Comparison of ENCODE assay signal across 15 cellular contexts in genomic region chr11:111737180-111737876, GRCh38. TPM values are rescaled to one million over a fixed set of nuclear protein-coding genes. Genes with fewer than 3 reads are reported as not detected.
DNase-seq lines count a peak whose midpoint lies in the region; ATAC-seq, FAIRE-seq and TF ChIP-seq lines count a peak whose summit lies in the region.
"Had no signal": no experiment of that assay in that cellular context is flagged by ENCODE, and none has a peak within 500 bp of the region (broad histone marks: within the 10 kb centered on the region; RNA-seq: fewer than 3 reads in every experiment).

No MANE protein-coding gene starts in this region.

- H3K36me3 ChIP-seq in heart left ventricle (peaks cover 0 to 39% (median 24%) of the 10 kb centered on the region in 9 donors), fibroblast of lung (ENCODE audit: control insufficient read depth, insufficient read depth, low read length) (peaks cover 13% of the 10 kb centered on the region), pancreas (peaks cover 0 to 18% (median 10%) of the 10 kb centered on the region in 3 donors), upper lobe of right lung (peaks cover 20% of the 10 kb centered on the region)

- TF ChIP-seq CTCF in heart left ventricle (IDR thresholded peaks at IDR 0.05) (no peak), fibroblast of lung (conservative IDR thresholded peaks at IDR 0.05 in 1 of 2, IDR thresholded peaks at IDR 0.05 in 1 of 2; ENCODE audit: low read depth in 1 of 2, low read length in 2 of 2) (no peak), pancreas (IDR thresholded peaks at IDR 0.05) (no peak), upper lobe of right lung (IDR thresholded peaks at IDR 0.05) (no peak)

- H3K4me2 ChIP-seq in fibroblast of lung (ENCODE audit: extremely low read depth, insufficient read depth, low read length): no peak overlapping the region
- H3K4me2 ChIP-seq: KMS-11 had no signal

- intact Hi-C loops in heart left ventricle (cut with DNase I) (no loop called here), left ventricle myocardium superior (cut with micrococcal nuclease) (no loop called here), pancreas (cut with DNase I) (no loop called here), upper lobe of right lung (cut with DNase I) (no loop called here)

- peaks cover 2 to 71% (median 61%) of the 10 kb centered on the region in 12 donors for H3K4me1 ChIP-seq in heart left ventricle
- H3K4me1 ChIP-seq in fibroblast of lung (ENCODE audit: control insufficient read depth, extremely low read depth, insufficient read depth, low read length): peaks cover 55% of the 10 kb centered on the region
- peaks cover 18 to 39% (median 34%) of the 10 kb centered on the region in 3 donors for H3K4me1 ChIP-seq in pancreas
- peaks cover 51% of the 10 kb centered on the region for H3K4me1 ChIP-seq in upper lobe of right lung

- POLR2A ChIA-PET in T-cell (lab: Charles Lee): interaction anchor here in 1 of 2 donors (0.7 kb wide), 1 partner anchor 29 kb away, joined by 3 read pairs; the partner anchor contains the start of gene PPP2R1B

- H3K27ac Mint-ChIP-seq in T-cell: no peak overlapping the region

- H3K27me3 ChIP-seq in heart left ventricle (no peaks in the 10 kb centered on the region), fibroblast of lung (ENCODE audit: control insufficient read depth, insufficient read depth, low read length) (no peaks in the 10 kb centered on the region), pancreas (no peaks in the 10 kb centered on the region), upper lobe of right lung (no peaks in the 10 kb centered on the region)

- no peaks in the 10 kb centered on the region for H3K27me3 Mint-ChIP-seq in T-cell

- no peak for FAIRE-seq in pancreas (lab: Jason Lieb, UNC)
- FAIRE-seq: islet of Langerhans had no signal

- no peaks in the 10 kb centered on the region for H3K9me3 Mint-ChIP-seq in T-cell

- no peaks in the 10 kb centered on the region for H4K20me1 ChIP-seq in fibroblast of lung (ENCODE audit: control insufficient read depth, extremely low read depth, insufficient read depth, low read length)

- H3K36me3 Mint-ChIP-seq in T-cell: peaks cover 24% of the 10 kb centered on the region

- H3K27ac ChIP-seq in heart left ventricle (peak overlapping the region; percentile 79 to 98 (median 94)), fibroblast of lung (ENCODE audit: insufficient read depth, low read length) (peak overlapping the region; percentile 100), pancreas (peak overlapping the region in 3 of 4 donors; percentile 31 to 78 (median 53)), upper lobe of right lung (peak overlapping the region; percentile 97)
- H3K27ac ChIP-seq: KMS-11 had no signal

- CTCF ChIA-PET in T-cell (lab: Charles Lee): no interaction called here

- 61 to 71% (median 65%) methylated on average over 9 to 12 of the region's 12 CpGs for WGBS in heart left ventricle, 4 donors
- 86 to 88% methylated on average over 12 of the region's 12 CpGs for WGBS in pancreas, 2 donors

- no peaks in the 10 kb centered on the region for H3K79me2 ChIP-seq in fibroblast of lung (ENCODE audit: control insufficient read depth, insufficient read depth, low read length)

- DNase-seq in heart left ventricle (no peak), left ventricle myocardium superior (no peak), fibroblast of lung (ENCODE audit: low read depth in 2 of 2) (no peak), pancreas (peak in 1 of 6 donors; percentile 26), upper lobe of right lung (no peak), T-cell (no peak)
- DNase-seq: ACHN; activated CD4-positive, alpha-beta T cell treated with anti-CD3 and anti-CD28 coated beads for 48 hours; activated naive CD4-positive, alpha-beta T cell treated with Interleukin-2 at 50 U/mL for 16 hours; NCI-H2107; SIG-M5 had no signal

- peaks cover 11 to 15% (median 15%) of the 10 kb centered on the region in 3 donors for H3K4me1 Mint-ChIP-seq in T-cell

- peak overlapping the region in 1 of 12 donors; percentile 11 for H3K4me3 ChIP-seq in heart left ventricle
- no peak overlapping the region for H3K4me3 ChIP-seq in fibroblast of lung (replicated peaks in 1 of 4; ENCODE audit: control extremely low read depth in 1 of 4, insufficient read depth in 1 of 4, low read depth in 3 of 4, low read length in 4 of 4)
- H3K4me3 ChIP-seq in pancreas: no peak overlapping the region
- H3K4me3 ChIP-seq in upper lobe of right lung: no peak overlapping the region

- no peak for ATAC-seq in heart left ventricle
- no peak for ATAC-seq in left ventricle myocardium superior
- no peak for ATAC-seq in pancreas
- no peak for ATAC-seq in upper lobe of right lung
- no peak for ATAC-seq in HG03457 (IDR thresholded peaks at IDR 0.05; ENCODE audit: unreplicated experiment)
- no peak for ATAC-seq in HG03108 (IDR thresholded peaks at IDR 0.05; ENCODE audit: unreplicated experiment)
- no peak for ATAC-seq in T-cell (replicated peaks in 1 of 4)

- H3K4me3 Mint-ChIP-seq in T-cell: no peak overlapping the region

- H2AFZ ChIP-seq in fibroblast of lung (ENCODE audit: low read length): no peak overlapping the region

- TF ChIP-seq POLR2A in heart left ventricle (IDR thresholded peaks at IDR 0.05): no peak

- no peaks in the 10 kb centered on the region for H3K9me3 ChIP-seq in heart left ventricle
- no peaks in the 10 kb centered on the region for H3K9me3 ChIP-seq in fibroblast of lung (ENCODE audit: control insufficient read depth, insufficient read depth, low read depth, low read length)
- H3K9me3 ChIP-seq in pancreas: no peaks in the 10 kb centered on the region
- no peaks in the 10 kb centered on the region for H3K9me3 ChIP-seq in upper lobe of right lung

- peak overlapping the region; percentile 18 for H3K9ac ChIP-seq in fibroblast of lung (ENCODE audit: insufficient read depth, low read length)
- H3K9ac ChIP-seq: KMS-11 had no signal

RNA-seq across cellular contexts. Expression of gene PPP2R1B, which starts 28.9 kb away (rescaled TPM):
- total RNA-seq in heart left ventricle: 10 to 100 TPM in 5 of 9 donors, 1 to 10 TPM in 4; 6.8 to 99.9 (median 11.8) TPM
- polyA plus RNA-seq in heart left ventricle: 1 to 10 TPM; 4.2 to 7.9 TPM
- total RNA-seq in left ventricle myocardium superior: 7.4 TPM
- 20.8 and 43.1 TPM in 2 replicates for total RNA-seq in fibroblast of lung
- 35.8 and 40.3 TPM in 2 replicates for polyA plus RNA-seq in fibroblast of lung
- 24.2 and 25.1 TPM in 2 replicates for polyA plus RNA-seq in fibroblast of lung (2012)
- 24.2 and 24.6 TPM in 2 replicates for polyA minus RNA-seq in fibroblast of lung (ENCODE audit: low replicate concordance)
- 10 to 100 TPM; 23.2 to 50.1 (median 34.5) TPM for total RNA-seq in pancreas
- polyA plus RNA-seq in pancreas: 10 to 100 TPM; 12.6 to 15.9 TPM
- 26.7 TPM for total RNA-seq in upper lobe of right lung
- total RNA-seq in T-cell: 10 to 100 TPM; 34.2 to 44.1 (median 37.4) TPM
